1 cellular context compared by ENCODE assay signal in genomic region chr19:46644720-46645119, GRCh38.
TF ChIP-seq lines count a peak whose summit lies in the region.

No MANE protein-coding gene starts in this region.

TF ChIP-seq in GM23338, 12 proteins besides CTCF, POLR2A, EP300 and RAD21:
- TF ChIP-seq, protein P1, sequence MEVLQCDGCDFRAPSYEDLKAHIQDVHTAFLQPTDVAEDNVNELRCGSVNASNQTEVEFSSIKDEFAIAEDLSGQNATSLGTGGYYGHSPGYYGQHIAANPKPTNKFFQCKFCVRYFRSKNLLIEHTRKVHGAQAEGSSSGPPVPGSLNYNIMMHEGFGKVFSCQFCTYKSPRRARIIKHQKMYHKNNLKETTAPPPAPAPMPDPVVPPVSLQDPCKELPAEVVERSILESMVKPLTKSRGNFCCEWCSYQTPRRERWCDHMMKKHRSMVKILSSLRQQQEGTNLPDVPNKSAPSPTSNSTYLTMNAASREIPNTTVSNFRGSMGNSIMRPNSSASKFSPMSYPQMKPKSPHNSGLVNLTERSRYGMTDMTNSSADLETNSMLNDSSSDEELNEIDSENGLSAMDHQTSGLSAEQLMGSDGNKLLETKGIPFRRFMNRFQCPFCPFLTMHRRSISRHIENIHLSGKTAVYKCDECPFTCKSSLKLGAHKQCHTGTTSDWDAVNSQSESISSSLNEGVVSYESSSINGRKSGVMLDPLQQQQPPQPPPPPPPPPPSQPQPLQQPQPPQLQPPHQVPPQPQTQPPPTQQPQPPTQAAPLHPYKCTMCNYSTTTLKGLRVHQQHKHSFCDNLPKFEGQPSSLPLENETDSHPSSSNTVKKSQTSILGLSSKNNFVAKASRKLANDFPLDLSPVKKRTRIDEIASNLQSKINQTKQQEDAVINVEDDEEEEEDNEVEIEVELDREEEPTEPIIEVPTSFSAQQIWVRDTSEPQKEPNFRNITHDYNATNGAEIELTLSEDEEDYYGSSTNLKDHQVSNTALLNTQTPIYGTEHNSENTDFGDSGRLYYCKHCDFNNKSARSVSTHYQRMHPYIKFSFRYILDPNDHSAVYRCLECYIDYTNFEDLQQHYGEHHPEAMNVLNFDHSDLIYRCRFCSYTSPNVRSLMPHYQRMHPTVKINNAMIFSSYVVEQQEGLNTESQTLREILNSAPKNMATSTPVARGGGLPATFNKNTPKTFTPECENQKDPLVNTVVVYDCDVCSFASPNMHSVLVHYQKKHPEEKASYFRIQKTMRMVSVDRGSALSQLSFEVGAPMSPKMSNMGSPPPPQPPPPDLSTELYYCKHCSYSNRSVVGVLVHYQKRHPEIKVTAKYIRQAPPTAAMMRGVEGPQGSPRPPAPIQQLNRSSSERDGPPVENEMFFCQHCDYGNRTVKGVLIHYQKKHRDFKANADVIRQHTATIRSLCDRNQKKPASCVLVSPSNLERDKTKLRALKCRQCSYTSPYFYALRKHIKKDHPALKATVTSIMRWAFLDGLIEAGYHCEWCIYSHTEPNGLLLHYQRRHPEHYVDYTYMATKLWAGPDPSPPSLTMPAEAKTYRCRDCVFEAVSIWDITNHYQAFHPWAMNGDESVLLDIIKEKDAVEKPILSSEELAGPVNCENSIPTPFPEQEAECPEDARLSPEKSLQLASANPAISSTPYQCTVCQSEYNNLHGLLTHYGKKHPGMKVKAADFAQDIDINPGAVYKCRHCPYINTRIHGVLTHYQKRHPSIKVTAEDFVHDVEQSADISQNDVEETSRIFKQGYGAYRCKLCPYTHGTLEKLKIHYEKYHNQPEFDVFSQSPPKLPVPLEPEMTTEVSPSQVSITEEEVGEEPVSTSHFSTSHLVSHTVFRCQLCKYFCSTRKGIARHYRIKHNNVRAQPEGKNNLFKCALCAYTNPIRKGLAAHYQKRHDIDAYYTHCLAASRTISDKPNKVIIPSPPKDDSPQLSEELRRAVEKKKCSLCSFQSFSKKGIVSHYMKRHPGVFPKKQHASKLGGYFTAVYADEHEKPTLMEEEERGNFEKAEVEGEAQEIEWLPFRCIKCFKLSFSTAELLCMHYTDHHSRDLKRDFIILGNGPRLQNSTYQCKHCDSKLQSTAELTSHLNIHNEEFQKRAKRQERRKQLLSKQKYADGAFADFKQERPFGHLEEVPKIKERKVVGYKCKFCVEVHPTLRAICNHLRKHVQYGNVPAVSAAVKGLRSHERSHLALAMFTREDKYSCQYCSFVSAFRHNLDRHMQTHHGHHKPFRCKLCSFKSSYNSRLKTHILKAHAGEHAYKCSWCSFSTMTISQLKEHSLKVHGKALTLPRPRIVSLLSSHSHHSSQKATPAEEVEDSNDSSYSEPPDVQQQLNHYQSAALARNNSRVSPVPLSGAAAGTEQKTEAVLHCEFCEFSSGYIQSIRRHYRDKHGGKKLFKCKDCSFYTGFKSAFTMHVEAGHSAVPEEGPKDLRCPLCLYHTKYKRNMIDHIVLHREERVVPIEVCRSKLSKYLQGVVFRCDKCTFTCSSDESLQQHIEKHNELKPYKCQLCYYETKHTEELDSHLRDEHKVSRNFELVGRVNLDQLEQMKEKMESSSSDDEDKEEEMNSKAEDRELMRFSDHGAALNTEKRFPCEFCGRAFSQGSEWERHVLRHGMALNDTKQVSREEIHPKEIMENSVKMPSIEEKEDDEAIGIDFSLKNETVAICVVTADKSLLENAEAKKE (CRISPR knock-in tag; IDR thresholded peaks at IDR 0.05): no peak
- TF ChIP-seq ETS1 (IDR thresholded peaks at IDR 0.05) (no peak), STAT1 (IDR thresholded peaks at IDR 0.05; ENCODE audit: unreplicated experiment) (no peak), JUNB (IDR thresholded peaks at IDR 0.05; ENCODE audit: unreplicated experiment) (no peak), ZNF114 (CRISPR knock-in tag; IDR thresholded peaks at IDR 0.05) (no peak), ZNF331 (CRISPR knock-in tag; IDR thresholded peaks at IDR 0.05; ENCODE audit: low read depth) (no peak)
